19 cellular contexts compared by ENCODE assay signal in the genomic region with DNA sequence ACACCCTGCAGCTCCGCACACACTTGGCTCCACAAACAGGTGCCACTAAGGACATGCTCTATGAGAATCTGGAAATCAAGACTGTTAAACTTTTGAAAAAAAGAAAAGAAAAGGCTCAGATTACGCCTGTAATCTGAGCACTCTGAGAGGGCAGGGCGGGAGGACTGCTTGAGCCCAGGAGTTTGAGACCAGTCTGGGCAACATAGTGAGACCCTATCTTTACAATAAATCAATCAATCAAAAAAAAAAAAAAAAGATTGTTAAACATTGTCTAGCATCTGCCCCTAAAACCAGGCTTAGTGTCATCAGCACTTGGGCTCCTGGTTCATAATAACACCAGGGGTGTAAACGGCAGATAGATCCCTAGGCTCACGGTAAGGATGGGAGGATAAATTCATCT. TPM values are rescaled to one million over a fixed set of nuclear protein-coding genes. Genes with fewer than 3 reads are reported as not detected.
A peak's percentile ranks its signal among the peaks of the same experiment; 100 is the strongest.
DNase-seq lines count a peak whose midpoint lies in the region; ATAC-seq, FAIRE-seq and TF ChIP-seq lines count a peak whose summit lies in the region.
"Had no signal": no experiment of that assay in that cellular context is flagged by ENCODE, and none has a peak within 500 bp of the region (broad histone marks: within the 10 kb centered on the region; RNA-seq: fewer than 3 reads in every experiment).

No MANE protein-coding gene starts in this region.

- H3K79me2 ChIP-seq in HepG2 (ENCODE audit: insufficient read depth, low read length) (no peaks in the 10 kb centered on the region), astrocyte (ENCODE audit: insufficient read depth, low read length) (peaks cover 13% of the 10 kb centered on the region)

- TF ChIP-seq EP300 in HepG2 (IDR thresholded peaks at IDR 0.05; ENCODE audit: low read depth in 2 of 2, low read length in 2 of 2), result no peak
- TF ChIP-seq EP300 in HepG2 (CRISPR knock-in tag; IDR thresholded peaks at IDR 0.05; ENCODE audit: borderline replicate concordance), result no peak

- H3K36me3 Mint-ChIP-seq in astrocyte (ENCODE audit: low read depth, unreplicated experiment) (peaks cover 32% of the 10 kb centered on the region), memory B cell (peaks cover 21% of the 10 kb centered on the region)

- H3K9me3 ChIP-seq in HepG2 (ENCODE audit: low read length), result no peaks in the 10 kb centered on the region
- H3K9me3 ChIP-seq in right lobe of liver, result no peaks in the 10 kb centered on the region
- no peaks in the 10 kb centered on the region for H3K9me3 ChIP-seq in astrocyte (ENCODE audit: insufficient read depth, low read depth, low read length)
- H3K9me3 ChIP-seq: BLaER1 treated with 17β-estradiol and CSF1 and Interleukin-3, amounts not matched to agents 10 nM and 100 nM had no signal

- H3K27me3 ChIP-seq in HepG2 (ENCODE audit: control insufficient read depth in 1 of 2, insufficient read depth in 2 of 2, low read length in 2 of 2), result no peaks in the 10 kb centered on the region
- H3K27me3 ChIP-seq in right lobe of liver, result no peaks in the 10 kb centered on the region
- H3K27me3 ChIP-seq in astrocyte (ENCODE audit: insufficient read depth, low read length), result no peaks in the 10 kb centered on the region
- H3K27me3 ChIP-seq: BLaER1 treated with 17β-estradiol and CSF1 and Interleukin-3, amounts not matched to agents 10 nM and 100 nM had no signal

- no TSS peak for BruUV-seq in HepG2 (replicated peaks; lab: Mats Ljungman, UMichigan)

- 96% methylated on average over 5 of the region's 5 CpGs for WGBS in HepG2 (ENCODE audit: low lambda C conversion rate)
- 96% methylated on average over 3 of the region's 5 CpGs for WGBS in right lobe of liver (ENCODE audit: insufficient coverage, low coverage, low lambda C conversion rate, missing lambda C conversion rate)

- no peaks in the 10 kb centered on the region for H3K27me3 Mint-ChIP-seq in astrocyte (ENCODE audit: low read depth, unreplicated experiment)
- no peaks in the 10 kb centered on the region for H3K27me3 Mint-ChIP-seq in memory B cell
- H3K27me3 Mint-ChIP-seq: B cell had no signal

- TF ChIP-seq POLR2A in HepG2 (IDR thresholded peaks at IDR 0.05; ENCODE audit: insufficient read depth in 1 of 2, low read depth in 2 of 2, low read length in 2 of 2) (no peak), right lobe of liver (IDR thresholded peaks at IDR 0.05) (no peak)

- CTCF ChIA-PET in HepG2 (lab: Yijun Ruan, JAX; ENCODE audit: low intra/inter-chr PET ratio, low total read pairs), result no interaction called here

- H3K9me3 Mint-ChIP-seq in astrocyte (ENCODE audit: unreplicated experiment) (no peaks in the 10 kb centered on the region), memory B cell (no peaks in the 10 kb centered on the region)
- H3K9me3 Mint-ChIP-seq: CD8-positive, alpha-beta T cell; H9 had no signal

- H3K4me3 Mint-ChIP-seq in astrocyte (ENCODE audit: unreplicated experiment) (no peak overlapping the region), memory B cell (no peak overlapping the region)
- H3K4me3 Mint-ChIP-seq: B cell; CD8-positive, alpha-beta T cell; H9 had no signal

- H3K4me1 Mint-ChIP-seq in astrocyte (ENCODE audit: low read depth, unreplicated experiment) (no peaks in the 10 kb centered on the region), memory B cell (no peaks in the 10 kb centered on the region)
- H3K4me1 Mint-ChIP-seq: B cell, H9 had no signal

- H3K27ac Mint-ChIP-seq in astrocyte (ENCODE audit: unreplicated experiment) (peak overlapping the region; percentile 26), memory B cell (peak overlapping the region; percentile 68)
- H3K27ac Mint-ChIP-seq: B cell; CD8-positive, alpha-beta T cell; H9 had no signal

- H3K9ac ChIP-seq in HepG2 (ENCODE audit: insufficient read depth, low read depth, low read length) (no peak overlapping the region), astrocyte (ENCODE audit: low read length) (no peak overlapping the region)
- H3K9ac ChIP-seq: BLaER1 treated with 17β-estradiol and CSF1 and Interleukin-3, amounts not matched to agents 10 nM and 100 nM had no signal

- H3K4me1 ChIP-seq in HepG2 (ENCODE audit: insufficient read depth, low read length) (peaks cover 4% of the 10 kb centered on the region), right lobe of liver (peaks cover 0 to 5% (median under 1%) of the 10 kb centered on the region in 4 donors), astrocyte (ENCODE audit: insufficient read depth, low read length) (no peaks in the 10 kb centered on the region)
- H3K4me1 ChIP-seq: BLaER1 treated with 17β-estradiol and CSF1 and Interleukin-3, amounts not matched to agents 10 nM and 100 nM had no signal

- intact Hi-C loops in HepG2 (cut with micrococcal nuclease; ENCODE audit: unreplicated experiment), result no loop called here
- intact Hi-C loops in right lobe of liver (cut with DNase I), result loop anchor here in 1 of 2 donors (10.0 kb wide), 1 partner anchor 55 kb away; no protein-coding TSS in a partner anchor

- FAIRE-seq in HepG2 (lab: Jason Lieb, UNC) (no peak), astrocyte (lab: Jason Lieb, UNC) (no peak)
- FAIRE-seq: GM12878, GM19239, H1 had no signal

- POLR2A ChIA-PET in HepG2 (lab: Yijun Ruan, JAX), result no interaction called here

- in situ Hi-C loops in HepG2 (cut with HindIII; ENCODE audit: extremely low pct_ligation_motif_present, low pct_unique_long_range_greater_than_20kb), result no loop called here

- H4K20me1 ChIP-seq in HepG2 (ENCODE audit: insufficient read depth, low read length), result no peaks in the 10 kb centered on the region
- H4K20me1 ChIP-seq in astrocyte (ENCODE audit: insufficient read depth, low read length), result peaks cover 33% of the 10 kb centered on the region

- DNase-seq in HepG2 (ENCODE audit: low spot score) (no peak), right lobe of liver (no peak), astrocyte (ENCODE audit: low read depth) (no peak), memory B cell (ENCODE audit: low spot score in 2 of 2) (no peak)
- DNase-seq: Calu3; CD8-positive, alpha-beta T cell; DMS53; DND-41; EL; H9; IMR-90 had no signal

- H3K36me3 ChIP-seq in HepG2 (replicated peaks in 1 of 2; ENCODE audit: control insufficient read depth in 1 of 2, insufficient read depth in 2 of 2, low read length in 2 of 2) (peaks cover 50 to 82% of the 10 kb centered on the region in 2 experiments), right lobe of liver (peaks cover 8 to 90% (median 31%) of the 10 kb centered on the region in 4 donors), astrocyte (ENCODE audit: insufficient read depth, low read length) (peaks cover 64% of the 10 kb centered on the region)

- H2AFZ ChIP-seq in HepG2 (ENCODE audit: low read length), result no peak overlapping the region
- no peak overlapping the region for H2AFZ ChIP-seq in astrocyte (ENCODE audit: low read depth, low read length)

- TF ChIP-seq CTCF in HepG2 (CRISPR knock-in tag; IDR thresholded peaks at IDR 0.05) (no peak), right lobe of liver (IDR thresholded peaks at IDR 0.05) (no peak), astrocyte (IDR thresholded peaks at IDR 0.05; ENCODE audit: insufficient read depth, low read depth, low read length) (no peak)

- TF ChIP-seq RAD21 in HepG2 (CRISPR knock-in tag; IDR thresholded peaks at IDR 0.05), result no peak

- H3K4me3 ChIP-seq in HepG2 (replicated peaks in 1 of 3; ENCODE audit: insufficient read depth in 1 of 3, low read depth in 2 of 3, low read length in 3 of 3) (no peak overlapping the region), right lobe of liver (no peak overlapping the region), astrocyte (ENCODE audit: insufficient read depth, low read depth, low read length) (no peak overlapping the region)
- H3K4me3 ChIP-seq: BLaER1 treated with 17β-estradiol and CSF1 and Interleukin-3, amounts not matched to agents 10 nM and 100 nM; GM12878 had no signal

- no peak overlapping the region for H3K4me2 ChIP-seq in HepG2 (ENCODE audit: low read depth, low read length)
- H3K4me2 ChIP-seq in astrocyte (ENCODE audit: low read length), result no peak overlapping the region
- H3K4me2 ChIP-seq: BLaER1 treated with 17β-estradiol and CSF1 and Interleukin-3, amounts not matched to agents 10 nM and 100 nM had no signal

- no peak for ATAC-seq in HepG2
- no peak for ATAC-seq in right lobe of liver
- ATAC-seq in memory B cell (ENCODE audit: low read depth), result no peak
- no peak for ATAC-seq in esophagus mucosa
- no peak for ATAC-seq in GM18498 (IDR thresholded peaks at IDR 0.05; ENCODE audit: unreplicated experiment)
- ATAC-seq: CD8-positive, alpha-beta T cell; GM12878 had no signal

- H3K27ac ChIP-seq in HepG2 (ENCODE audit: extremely low read length, insufficient read depth, low read length) (no peak overlapping the region), right lobe of liver (no peak overlapping the region), astrocyte (ENCODE audit: low read depth, low read length) (no peak overlapping the region)
- H3K27ac ChIP-seq: BLaER1 treated with 17β-estradiol and CSF1 and Interleukin-3, amounts not matched to agents 10 nM and 100 nM; HL-60 had no signal

RNA-seq across cellular contexts. Expression of gene FAAP100, which starts 37.5 kb away (rescaled TPM):
- total RNA-seq in HepG2 (2016; rRNA removed; fragmentation: Illumina TruSeq; extraction: Trizol) (13.9 and 20.8 TPM in 2 replicates), right lobe of liver (10 to 100 TPM; 13.1 to 17.1 (median 15.2) TPM), astrocyte (35.8 and 38.9 TPM in 2 replicates), esophagus mucosa (16.3 TPM)
- 10.4 and 11.2 TPM in 2 replicates for total RNA-seq in HepG2 (2016; cell fraction: cytosol; rRNA removed; fragmentation: Illumina TruSeq; extraction: Trizol; ENCODE audit: low read depth)
- total RNA-seq in HepG2 (2016; cell fraction: insoluble cytoplasmic fraction; rRNA removed; fragmentation: Illumina TruSeq; extraction: Trizol), result 11.4 and 20.4 TPM in 2 replicates
- total RNA-seq in HepG2 (2016; cell fraction: membrane; rRNA removed; fragmentation: Illumina TruSeq; extraction: Trizol), result 23.6 and 25.4 TPM in 2 replicates
- total RNA-seq in HepG2 (2016; cell fraction: nucleus; rRNA removed; fragmentation: Illumina TruSeq; extraction: Trizol), result 19.0 and 22.7 TPM in 2 replicates
- 7.6 and 11.1 TPM in 2 replicates for polyA plus RNA-seq in HepG2 (2011; rRNA removed)
- 6.5 and 11.8 TPM in 2 replicates for polyA plus RNA-seq in HepG2 (2011; cell fraction: cytosol; rRNA removed)
- polyA plus RNA-seq in HepG2 (2011; cell fraction: nucleus; rRNA removed), result 37.4 and 38.6 TPM in 2 replicates
- 9.3 and 10.7 TPM in 2 replicates for polyA plus RNA-seq in HepG2 (2012)
- polyA plus RNA-seq in HepG2 (2016; cell fraction: cytosol; fragmentation: Illumina TruSeq; extraction: Trizol; ENCODE audit: low read depth), result 6.1 and 6.4 TPM in 2 replicates
- polyA plus RNA-seq in HepG2 (2016; cell fraction: insoluble cytoplasmic fraction; fragmentation: Illumina TruSeq; extraction: Trizol; ENCODE audit: low read depth), result 13.7 and 17.1 TPM in 2 replicates
- 14.4 and 16.7 TPM in 2 replicates for polyA plus RNA-seq in HepG2 (2016; cell fraction: membrane; fragmentation: Illumina TruSeq; extraction: Trizol; ENCODE audit: low read depth)
- 43.7 and 45.9 TPM in 2 replicates for polyA plus RNA-seq in HepG2 (2016; cell fraction: nucleus; fragmentation: Illumina TruSeq; extraction: Trizol; ENCODE audit: insufficient read depth, low read depth)
- polyA minus RNA-seq in HepG2 (2011; rRNA and poly(A)+ RNA removed; ENCODE audit: low replicate concordance), result 13.6 and 27.9 TPM in 2 replicates
- polyA minus RNA-seq in HepG2 (2011; cell fraction: cytosol; rRNA and poly(A)+ RNA removed), result 7.7 and 8.2 TPM in 2 replicates
- polyA minus RNA-seq in HepG2 (2011; cell fraction: nucleus; rRNA and poly(A)+ RNA removed), result 22.8 and 26.2 TPM in 2 replicates

RNA-seq across cellular contexts. Expression of gene NPLOC4, which starts 47.3 kb away (rescaled TPM):
- 57.0 and 64.7 TPM in 2 replicates for total RNA-seq in HepG2 (2016; rRNA removed; fragmentation: Illumina TruSeq; extraction: Trizol)
- 21.7 and 30.6 TPM in 2 replicates for total RNA-seq in HepG2 (2016; cell fraction: cytosol; rRNA removed; fragmentation: Illumina TruSeq; extraction: Trizol; ENCODE audit: low read depth)
- 49.8 and 63.0 TPM in 2 replicates for total RNA-seq in HepG2 (2016; cell fraction: insoluble cytoplasmic fraction; rRNA removed; fragmentation: Illumina TruSeq; extraction: Trizol)
- 66.9 and 73.6 TPM in 2 replicates for total RNA-seq in HepG2 (2016; cell fraction: membrane; rRNA removed; fragmentation: Illumina TruSeq; extraction: Trizol)
- total RNA-seq in HepG2 (2016; cell fraction: nucleus; rRNA removed; fragmentation: Illumina TruSeq; extraction: Trizol), result 43.4 and 46.0 TPM in 2 replicates
- polyA plus RNA-seq in HepG2 (2011; rRNA removed), result 95.3 and 97.0 TPM in 2 replicates
- 69.9 and 79.4 TPM in 2 replicates for polyA plus RNA-seq in HepG2 (2011; cell fraction: cytosol; rRNA removed)
- 144 and 145 TPM in 2 replicates for polyA plus RNA-seq in HepG2 (2011; cell fraction: nucleus; rRNA removed)
- 35.2 and 49.4 TPM in 2 replicates for polyA plus RNA-seq in HepG2 (2012)
- polyA plus RNA-seq in HepG2 (2016; cell fraction: cytosol; fragmentation: Illumina TruSeq; extraction: Trizol; ENCODE audit: low read depth), result 14.0 and 18.8 TPM in 2 replicates
- 48.3 and 63.0 TPM in 2 replicates for polyA plus RNA-seq in HepG2 (2016; cell fraction: insoluble cytoplasmic fraction; fragmentation: Illumina TruSeq; extraction: Trizol; ENCODE audit: low read depth)
- polyA plus RNA-seq in HepG2 (2016; cell fraction: membrane; fragmentation: Illumina TruSeq; extraction: Trizol; ENCODE audit: low read depth), result 38.6 and 39.0 TPM in 2 replicates
- 78.2 and 87.8 TPM in 2 replicates for polyA plus RNA-seq in HepG2 (2016; cell fraction: nucleus; fragmentation: Illumina TruSeq; extraction: Trizol; ENCODE audit: insufficient read depth, low read depth)
- 142 and 211 TPM in 2 replicates for polyA minus RNA-seq in HepG2 (2011; rRNA and poly(A)+ RNA removed; ENCODE audit: low replicate concordance)
- polyA minus RNA-seq in HepG2 (2011; cell fraction: cytosol; rRNA and poly(A)+ RNA removed), result 69.4 and 73.4 TPM in 2 replicates
- polyA minus RNA-seq in HepG2 (2011; cell fraction: nucleus; rRNA and poly(A)+ RNA removed), result 51.9 and 56.3 TPM in 2 replicates
- total RNA-seq in right lobe of liver, result 10 to 100 TPM; 46.5 to 63.2 (median 55.8) TPM
- total RNA-seq in astrocyte, result 125 and 127 TPM in 2 replicates
- 92.8 TPM for total RNA-seq in esophagus mucosa

RNA-seq across cellular contexts. Expression of gene TSPAN10, which starts 47.4 kb away (rescaled TPM):
- 0.27 and 0.75 TPM in 2 replicates for total RNA-seq in HepG2 (2016; rRNA removed; fragmentation: Illumina TruSeq; extraction: Trizol)
- not detected in 2 replicates for total RNA-seq in HepG2 (2016; cell fraction: cytosol; rRNA removed; fragmentation: Illumina TruSeq; extraction: Trizol; ENCODE audit: low read depth)
- 0.22 and 0.71 TPM in 2 replicates for total RNA-seq in HepG2 (2016; cell fraction: insoluble cytoplasmic fraction; rRNA removed; fragmentation: Illumina TruSeq; extraction: Trizol)
- 0.21 and 0.25 TPM in 2 replicates for total RNA-seq in HepG2 (2016; cell fraction: membrane; rRNA removed; fragmentation: Illumina TruSeq; extraction: Trizol)
- total RNA-seq in HepG2 (2016; cell fraction: nucleus; rRNA removed; fragmentation: Illumina TruSeq; extraction: Trizol), result 0.53 and 0.78 TPM in 2 replicates
- polyA plus RNA-seq in HepG2 (2011; rRNA removed), result 0.54 and 0.67 TPM in 2 replicates
- 0.23 and 0.59 TPM in 2 replicates for polyA plus RNA-seq in HepG2 (2011; cell fraction: cytosol; rRNA removed)
- 1.3 and 1.4 TPM in 2 replicates for polyA plus RNA-seq in HepG2 (2011; cell fraction: nucleus; rRNA removed)
- 0.69 and 0.90 TPM in 2 replicates for polyA plus RNA-seq in HepG2 (2012)
- polyA plus RNA-seq in HepG2 (2016; cell fraction: cytosol; fragmentation: Illumina TruSeq; extraction: Trizol; ENCODE audit: low read depth), result 0.12 and 0.31 TPM in 2 replicates
- 0.32 and 0.46 TPM in 2 replicates for polyA plus RNA-seq in HepG2 (2016; cell fraction: insoluble cytoplasmic fraction; fragmentation: Illumina TruSeq; extraction: Trizol; ENCODE audit: low read depth)
- 0.22 and 0.23 TPM in 2 replicates for polyA plus RNA-seq in HepG2 (2016; cell fraction: membrane; fragmentation: Illumina TruSeq; extraction: Trizol; ENCODE audit: low read depth)
- 0.91 and 1.2 TPM in 2 replicates for polyA plus RNA-seq in HepG2 (2016; cell fraction: nucleus; fragmentation: Illumina TruSeq; extraction: Trizol; ENCODE audit: insufficient read depth, low read depth)
- polyA minus RNA-seq in HepG2 (2011; rRNA and poly(A)+ RNA removed; ENCODE audit: low replicate concordance), result 2.7 and 2.8 TPM in 2 replicates
- polyA minus RNA-seq in HepG2 (2011; cell fraction: cytosol; rRNA and poly(A)+ RNA removed), result 0.49 and 0.62 TPM in 2 replicates
- 0.87 and 1.5 TPM in 2 replicates for polyA minus RNA-seq in HepG2 (2011; cell fraction: nucleus; rRNA and poly(A)+ RNA removed)
- total RNA-seq in right lobe of liver, result 1 to 10 TPM in 1 of 6 experiments, under 1 TPM in 5; 0.18 to 1.2 (median 0.62) TPM
- 2.7 and 3.2 TPM in 2 replicates for total RNA-seq in astrocyte
- total RNA-seq in esophagus mucosa, result 2.2 TPM
